In genomic region chr3:144229237-144229830, GRCh38 we compare ENCODE assay signal across 24 cellular contexts.
DNase-seq lines count a peak whose midpoint lies in the region; TF ChIP-seq lines count a peak whose summit lies in the region.
"Had no signal": no experiment of that assay in that cellular context is flagged by ENCODE, and none has a peak within 500 bp of the region (broad histone marks: within the 10 kb centered on the region; RNA-seq: fewer than 3 reads in every experiment).

No MANE protein-coding gene starts in this region.

- no peak for TF ChIP-seq CTCF in HFF-Myc (IDR thresholded peaks at IDR 0.05; ENCODE audit: low read depth, low read length, missing control alignments)

- H3K4me3 ChIP-seq in HFF-Myc (replicated peaks; ENCODE audit: low read depth, low read length): no peak overlapping the region
- H3K4me3 ChIP-seq: BLaER1, hepatocyte, left lung, suprapubic skin, vagina had no signal

- DNase-seq in COR-L47 (lab: John Stamatoyannopoulos, UW) (peak; percentile 51), HFF-Myc (ENCODE audit: extremely low read depth, low read depth) (peak; percentile 7), NCI-H446 treated with DMSO at 0.1 percent for 48 hours (lab: John Stamatoyannopoulos, UW) (peak; percentile 75), glomerular endothelial cell (ENCODE audit: extremely low read depth, low read depth, low spot score) (peak; percentile 31), SKM-1 (lab: John Stamatoyannopoulos, UW; ENCODE audit: unreplicated experiment) (no peak), UCSD-AML1 (lab: John Stamatoyannopoulos, UW; ENCODE audit: unreplicated experiment) (no peak), GM19238 (ENCODE audit: insufficient read length, low spot score) (no peak), NCI-H2081 treated with DMSO at 0.1 percent for 48 hours (lab: John Stamatoyannopoulos, UW) (no peak)
- DNase-seq: ACHN, Caco-2, cerebellar nuclear complex, erythroblast, H9, immature natural killer cell, left lung, MM.1S, natural killer cell, NCI-H1436 treated with DMSO at 0.1 percent for 48 hours, NCI-H2227 treated with DMSO at 0.1 percent for 48 hours, retina had no signal

Comparison
In these comparisons a context has a peak if more than half of its experiments do, and no peak if none do; other contexts are left out.
1. DNase-seq: peak in COR-L47 (single experiment), HFF-Myc (single experiment), NCI-H446 treated with DMSO at 0.1 percent for 48 hours (single experiment) and glomerular endothelial cell (single experiment); none in SKM-1 (single experiment), UCSD-AML1 (single experiment), GM19238 (single experiment) and NCI-H2081 treated with DMSO at 0.1 percent for 48 hours (single experiment).